ENCODE assay signal across 33 cellular contexts in genomic region chr1:237428809-237429208, GRCh38.
"Had no signal": no experiment of that assay in that cellular context is flagged by ENCODE, and none has a peak within 500 bp of the region (broad histone marks: within the 10 kb centered on the region; RNA-seq: fewer than 3 reads in every experiment).

No MANE protein-coding gene starts in this region.

- H3K4me1 Mint-ChIP-seq: activated CD4-positive, alpha-beta T cell treated with anti-CD3 and anti-CD28 coated beads for 36 hours; activated CD4-positive, alpha-beta T cell treated with anti-CD3 and anti-CD28 coated beads, Interleukin-2, amount 10 ng/mL, durations not matched to agents 24 days and 14 days; activated CD8-positive, alpha-beta memory T cell treated with anti-CD3 and anti-CD28 coated beads, Interleukin-2, amount 10 ng/mL, durations not matched to agents 7 days and 5 days; activated naive CD4-positive, alpha-beta T cell treated with anti-CD3 and anti-CD28 coated beads, Interleukin-2, amount 10 ng/mL, durations not matched to agents 7 days and 5 days; activated naive CD8-positive, alpha-beta T cell treated with anti-CD3 and anti-CD28 coated beads, Interleukin-2, amount 10 ng/mL, durations not matched to agents 7 days and 5 days; brain; central memory CD8-positive, alpha-beta T cell; endodermal cell; T-helper 17 cell had no signal

- H3K36me3 Mint-ChIP-seq: activated CD4-positive, alpha-beta memory T cell treated with anti-CD3 and anti-CD28 coated beads for 36 hours; activated CD8-positive, alpha-beta memory T cell treated with anti-CD3 and anti-CD28 coated beads, Interleukin-2, amount 10 ng/mL, durations not matched to agents 7 days and 5 days; activated naive CD4-positive, alpha-beta T cell treated with anti-CD3 and anti-CD28 coated beads, Interleukin-2, amount 10 ng/mL, durations not matched to agents 7 days and 5 days; activated naive CD4-positive, alpha-beta T cell treated with anti-CD3 and anti-CD28 coated beads, Interleukin-2, amount 50 U/mL, for 72 hours; activated naive CD8-positive, alpha-beta T cell treated with anti-CD3 and anti-CD28 coated beads, Interleukin-2, amount 10 ng/mL, durations not matched to agents 7 days and 5 days; brain had no signal

- H3K4me1 ChIP-seq: ascending aorta, breast epithelium had no signal

- H3K27ac Mint-ChIP-seq: activated CD4-positive, alpha-beta memory T cell treated with anti-CD3 and anti-CD28 coated beads for 36 hours; activated CD4-positive, alpha-beta T cell treated with anti-CD3 and anti-CD28 coated beads for 36 hours; activated CD4-positive, alpha-beta T cell treated with anti-CD3 and anti-CD28 coated beads, Interleukin-2, amount 10 ng/mL, durations not matched to agents 24 days and 14 days; activated CD8-positive, alpha-beta memory T cell treated with anti-CD3 and anti-CD28 coated beads, Interleukin-2, amount 10 ng/mL, durations not matched to agents 7 days and 5 days; activated CD8-positive, alpha-beta T cell treated with anti-CD3 and anti-CD28 coated beads, Interleukin-2, amount 10 ng/mL, durations not matched to agents 7 days and 5 days; activated naive CD4-positive, alpha-beta T cell treated with anti-CD3 and anti-CD28 coated beads, Interleukin-2, amount 10 ng/mL, durations not matched to agents 7 days and 5 days; activated naive CD4-positive, alpha-beta T cell treated with anti-CD3 and anti-CD28 coated beads, Interleukin-2, amount 50 U/mL, for 72 hours; activated naive CD8-positive, alpha-beta T cell treated with anti-CD3 and anti-CD28 coated beads, Interleukin-2, amount 10 ng/mL, durations not matched to agents 7 days and 5 days; activated T-helper 1 cell treated with anti-CD3 and anti-CD28 coated beads, Interleukin-12 subunit alpha, Interleukin-12 subunit beta, Interleukin-2, Interleukin-4 antibody, amounts not matched to agents 30 ng/mL and 10 ng/mL and 1 ng/mL, durations not matched to agents 14 hours and 24 hours and 36 hours; activated T-helper 2 cell treated with anti-CD3 and anti-CD28 coated beads, Interferon-gamma antibody, Interleukin-2, Interleukin-4, amounts not matched to agents 10 μg/mL and 5 μg/mL and 100 μg/mL, durations not matched to agents 14 hours and 24 hours and 36 hours; brain; dendritic cell treated with granulocyte-macrophage colony-stimulating factor and Interleukin-4, amounts not matched to agents 40 ng/mL and 50 ng/mL, for 4 days; endodermal cell; T-helper 17 cell; T-helper 2 cell treated with Interferon-gamma antibody and Interleukin-4, amounts not matched to agents 5 μg/mL and 100 μg/mL, for 36 hours had no signal

- H3K4me3 Mint-ChIP-seq: activated CD4-positive, alpha-beta memory T cell treated with anti-CD3 and anti-CD28 coated beads for 36 hours; activated CD4-positive, alpha-beta T cell treated with anti-CD3 and anti-CD28 coated beads for 36 hours; activated CD4-positive, alpha-beta T cell treated with anti-CD3 and anti-CD28 coated beads, Interleukin-2, amount 10 ng/mL, durations not matched to agents 24 days and 14 days; activated CD8-positive, alpha-beta memory T cell treated with anti-CD3 and anti-CD28 coated beads, Interleukin-2, amount 10 ng/mL, durations not matched to agents 7 days and 5 days; activated CD8-positive, alpha-beta T cell treated with anti-CD3 and anti-CD28 coated beads, Interleukin-2, amount 10 ng/mL, durations not matched to agents 7 days and 5 days; activated naive CD4-positive, alpha-beta T cell treated with anti-CD3 and anti-CD28 coated beads, Interleukin-2, amount 10 ng/mL, durations not matched to agents 7 days and 5 days; activated naive CD8-positive, alpha-beta T cell treated with anti-CD3 and anti-CD28 coated beads, Interleukin-2, amount 10 ng/mL, durations not matched to agents 7 days and 5 days; activated T-helper 1 cell treated with anti-CD3 and anti-CD28 coated beads, Interleukin-12 subunit alpha, Interleukin-12 subunit beta, Interleukin-2, Interleukin-4 antibody, amounts not matched to agents 30 ng/mL and 10 ng/mL and 1 ng/mL, durations not matched to agents 14 hours and 24 hours and 36 hours; brain; central memory CD8-positive, alpha-beta T cell; dendritic cell treated with granulocyte-macrophage colony-stimulating factor and Interleukin-4, amounts not matched to agents 40 ng/mL and 50 ng/mL, for 4 days; endodermal cell; T-helper 17 cell; T-helper 2 cell treated with Interferon-gamma antibody and Interleukin-4, amounts not matched to agents 5 μg/mL and 100 μg/mL, for 36 hours had no signal

- H3K9me3 ChIP-seq: ascending aorta, breast epithelium had no signal

- ATAC-seq: activated CD4-positive, alpha-beta T cell treated with anti-CD3 and anti-CD28 coated beads for 36 hours; activated CD8-positive, alpha-beta memory T cell treated with anti-CD3 and anti-CD28 coated beads, Interleukin-2, amount 10 ng/mL, durations not matched to agents 7 days and 5 days; activated CD8-positive, alpha-beta T cell treated with anti-CD3 and anti-CD28 coated beads, Interleukin-2, amount 10 ng/mL, durations not matched to agents 7 days and 5 days; activated naive CD4-positive, alpha-beta T cell treated with anti-CD3 and anti-CD28 coated beads, Interleukin-2, amount 50 U/mL, for 72 hours; esophagus mucosa; T-helper 17 cell had no signal

- H3K27me3 ChIP-seq: ascending aorta, breast epithelium, cardiac muscle cell, dorsolateral prefrontal cortex had no signal

- H3K36me3 ChIP-seq: breast epithelium, WERI-Rb-1 had no signal

- H3K4me3 ChIP-seq: ascending aorta, breast epithelium, cardiac muscle cell, coronary artery, dorsolateral prefrontal cortex had no signal

- H3K27ac ChIP-seq: ascending aorta, breast epithelium, cardiac muscle cell, coronary artery, dorsolateral prefrontal cortex, WERI-Rb-1 had no signal

- H3K27me3 Mint-ChIP-seq: activated CD4-positive, alpha-beta T cell treated with anti-CD3 and anti-CD28 coated beads, Interleukin-2, amount 10 ng/mL, durations not matched to agents 24 days and 14 days; activated CD8-positive, alpha-beta memory T cell treated with anti-CD3 and anti-CD28 coated beads, Interleukin-2, amount 10 ng/mL, durations not matched to agents 7 days and 5 days; activated naive CD4-positive, alpha-beta T cell treated with anti-CD3 and anti-CD28 coated beads, Interleukin-2, amount 10 ng/mL, durations not matched to agents 7 days and 5 days; activated naive CD8-positive, alpha-beta T cell treated with anti-CD3 and anti-CD28 coated beads, Interleukin-2, amount 10 ng/mL, durations not matched to agents 7 days and 5 days; brain; dendritic cell treated with granulocyte-macrophage colony-stimulating factor and Interleukin-4, amounts not matched to agents 40 ng/mL and 50 ng/mL, for 4 days; T-helper 17 cell had no signal

- DNase-seq: activated CD4-positive, alpha-beta memory T cell treated with anti-CD3 and anti-CD28 coated beads for 36 hours; activated CD4-positive, alpha-beta T cell treated with anti-CD3 and anti-CD28 coated beads for 36 hours; activated CD4-positive, alpha-beta T cell treated with anti-CD3 and anti-CD28 coated beads, Interleukin-2, amount 10 ng/mL, durations not matched to agents 24 days and 14 days; activated CD4-positive, CD25-positive, alpha-beta regulatory T cell; activated CD4-positive, CD25-positive, alpha-beta regulatory T cell treated with anti-CD3 and anti-CD28 coated beads, Interleukin-2, amount 50 U/mL, for 72 hours; activated CD8-positive, alpha-beta memory T cell treated with anti-CD3 and anti-CD28 coated beads, Interleukin-2, amount 10 ng/mL, durations not matched to agents 7 days and 5 days; activated CD8-positive, alpha-beta memory T cell treated with anti-CD3 and anti-CD28 coated beads, Interleukin-2, amount 50 U/mL, for 4 hours; activated CD8-positive, alpha-beta T cell treated with anti-CD3 and anti-CD28 coated beads, Interleukin-2, amount 10 ng/mL, durations not matched to agents 7 days and 5 days; activated effector memory CD4-positive, alpha-beta T cell treated with anti-CD3 and anti-CD28 coated beads, Interleukin-2, amount 50 U/mL, for 16 hours; activated naive CD4-positive, alpha-beta T cell treated with anti-CD3 and anti-CD28 coated beads, Interleukin-2, amount 10 ng/mL, durations not matched to agents 7 days and 5 days; activated naive CD8-positive, alpha-beta T cell treated with anti-CD3 and anti-CD28 coated beads, Interleukin-2, amount 10 ng/mL, durations not matched to agents 7 days and 5 days; activated T-cell treated with anti-CD3 and anti-CD28 coated beads, Interleukin-2, amount 50 U/mL, for 1 hour; activated T-cell treated with anti-CD3 and anti-CD28 coated beads, Interleukin-2, amount 50 U/mL, for 48 hours; dorsolateral prefrontal cortex; effector memory CD4-positive, alpha-beta T cell; endodermal cell; foreskin fibroblast; T-helper 1 cell; T-helper 17 cell; T1000 had no signal

- H3K9me3 Mint-ChIP-seq: activated CD4-positive, alpha-beta memory T cell treated with anti-CD3 and anti-CD28 coated beads for 36 hours; activated CD4-positive, alpha-beta T cell treated with anti-CD3 and anti-CD28 coated beads, Interleukin-2, amount 10 ng/mL, durations not matched to agents 24 days and 14 days; activated naive CD8-positive, alpha-beta T cell treated with anti-CD3 and anti-CD28 coated beads, Interleukin-2, amount 10 ng/mL, durations not matched to agents 7 days and 5 days; activated T-helper 1 cell treated with anti-CD3 and anti-CD28 coated beads, Interleukin-12 subunit alpha, Interleukin-12 subunit beta, Interleukin-2, Interleukin-4 antibody, amounts not matched to agents 30 ng/mL and 10 ng/mL and 1 ng/mL, durations not matched to agents 14 hours and 24 hours and 36 hours; activated T-helper 2 cell treated with anti-CD3 and anti-CD28 coated beads, Interferon-gamma antibody, Interleukin-2, Interleukin-4, amounts not matched to agents 10 μg/mL and 5 μg/mL and 100 μg/mL, durations not matched to agents 14 hours and 24 hours and 36 hours; central memory CD8-positive, alpha-beta T cell; T-helper 2 cell treated with Interferon-gamma antibody and Interleukin-4, amounts not matched to agents 5 μg/mL and 100 μg/mL, for 36 hours had no signal
